In the genomic region with DNA sequence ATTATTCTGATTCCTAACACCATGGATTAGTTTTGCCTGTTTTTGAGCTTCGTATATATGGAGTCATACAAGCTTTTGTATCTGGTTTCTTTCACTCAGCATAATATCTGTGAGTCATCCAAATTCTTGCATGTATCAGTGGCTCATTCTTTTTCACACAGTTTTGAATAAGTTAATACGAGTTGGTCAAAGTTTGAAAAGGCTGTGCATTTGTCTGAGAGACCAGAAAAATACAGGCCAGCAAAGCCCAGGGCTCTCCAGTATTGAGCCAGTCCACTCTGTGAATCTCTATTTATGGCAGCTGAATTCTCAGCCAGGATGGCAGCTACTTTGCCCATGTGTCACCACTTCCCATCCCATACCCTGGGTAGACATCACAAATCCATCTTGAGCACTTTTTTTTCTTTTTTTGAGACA, we compare ENCODE assay signal across 14 cellular contexts. TPM values are rescaled to one million over a fixed set of nuclear protein-coding genes. Genes with fewer than 3 reads are reported as not detected.
DNase-seq lines count a peak whose midpoint lies in the region; ATAC-seq and TF ChIP-seq lines count a peak whose summit lies in the region.
"Had no signal": no experiment of that assay in that cellular context is flagged by ENCODE, and none has a peak within 500 bp of the region (broad histone marks: within the 10 kb centered on the region; RNA-seq: fewer than 3 reads in every experiment).

No MANE protein-coding gene starts in this region.

- peaks cover 3% of the 10 kb centered on the region for H3K27me3 Mint-ChIP-seq in endothelial cell (ENCODE audit: unreplicated experiment)
- H3K27me3 Mint-ChIP-seq: activated B cell treated with CpG ODN at 0.5 μM for 24 hours had no signal

- peak; percentile 61 for DNase-seq in AG08396 (ENCODE audit: low spot score)
- peak; percentile 79 for DNase-seq in LHCN-M2 (ENCODE audit: low read depth)
- peak; percentile 79 for DNase-seq in dedifferentiated amniotic fluid mesenchymal stem cell (ENCODE audit: extremely low spot score)
- DNase-seq in stimulated activated naive CD4-positive, alpha-beta T cell (lab: John Stamatoyannopoulos, UW), result no peak
- no peak for DNase-seq in endothelial cell (ENCODE audit: low spot score)
- DNase-seq in NCI-H69 (lab: John Stamatoyannopoulos, UW), result no peak
- DNase-seq: activated B cell treated with CpG ODN at 0.5 μM for 24 hours, dorsolateral prefrontal cortex, NCI-H2029, OCI-M1, uterus had no signal

- no peaks in the 10 kb centered on the region for H3K36me3 ChIP-seq in mesodermal cell (ENCODE audit: control insufficient read depth, insufficient read depth, low read length)
- H3K36me3 ChIP-seq: uterus had no signal

- H3K27ac ChIP-seq in mesodermal cell (ENCODE audit: low read depth, low read length, severe bottlenecking), result peak overlapping the region; percentile 67
- H3K27ac ChIP-seq: C4-2B, dorsolateral prefrontal cortex, uterus had no signal

- no peaks in the 10 kb centered on the region for H3K36me3 Mint-ChIP-seq in endothelial cell (ENCODE audit: low read depth, unreplicated experiment)

- no peaks in the 10 kb centered on the region for H3K9me3 ChIP-seq in mesodermal cell (ENCODE audit: control insufficient read depth, low read length)
- H3K9me3 ChIP-seq: uterus had no signal

- H3K9me3 Mint-ChIP-seq in endothelial cell (ENCODE audit: unreplicated experiment), result no peaks in the 10 kb centered on the region
- H3K9me3 Mint-ChIP-seq: activated B cell treated with CpG ODN at 0.5 μM for 24 hours had no signal

- H3K4me3 Mint-ChIP-seq in endothelial cell (ENCODE audit: unreplicated experiment), result no peak overlapping the region
- H3K4me3 Mint-ChIP-seq: activated B cell treated with CpG ODN at 0.5 μM for 24 hours had no signal

- no peak for ATAC-seq in activated CD4-positive, CD25-positive, alpha-beta regulatory T cell treated with anti-CD3 and anti-CD28 coated beads, Interleukin-2, amount 50 U/mL, for 24 hours

- no peak for TF ChIP-seq CTCF in endothelial cell (IDR thresholded peaks at IDR 0.05; ENCODE audit: unreplicated experiment)

- H3K4me1 Mint-ChIP-seq in endothelial cell (ENCODE audit: unreplicated experiment), result no peaks in the 10 kb centered on the region
- H3K4me1 Mint-ChIP-seq: activated B cell treated with CpG ODN at 0.5 μM for 24 hours had no signal

- H3K27ac Mint-ChIP-seq in endothelial cell (ENCODE audit: unreplicated experiment), result no peak overlapping the region
- H3K27ac Mint-ChIP-seq: activated B cell treated with CpG ODN at 0.5 μM for 24 hours had no signal

- WGBS in mesodermal cell (ENCODE audit: insufficient coverage in 2 of 2), 2 experiments, result 89 to 100% methylated on average over 1 of the region's 2 CpGs

- H3K4me3 ChIP-seq in mesodermal cell (ENCODE audit: extremely low read depth, insufficient read depth, low read length, poor library complexity, severe bottlenecking), result no peak overlapping the region
- H3K4me3 ChIP-seq: dorsolateral prefrontal cortex, uterus had no signal

- no peaks in the 10 kb centered on the region for H3K4me1 ChIP-seq in mesodermal cell (ENCODE audit: control insufficient read depth, insufficient read depth, low read length, poor library complexity, severe bottlenecking)
- H3K4me1 ChIP-seq: uterus had no signal

RNA-seq across cellular contexts. Expression of a gene that starts 7.2 kb away (rescaled TPM):
- total RNA-seq in LHCN-M2 (2014; rRNA removed), result 41.9 and 52.2 TPM in 2 replicates
- 104 TPM for polyA plus RNA-seq in LHCN-M2 (2012)
- 107 TPM for polyA plus RNA-seq in mesodermal cell (2013, experiment 1 of 2)
- polyA plus RNA-seq in mesodermal cell (2013, experiment 2 of 2), result 102 TPM
- total RNA-seq in endothelial cell (ENCODE audit: unreplicated experiment), result 117 TPM

Comparison
In these comparisons a context has a peak if more than half of its experiments do, and no peak if none do; other contexts are left out.
1. DNase-seq: peak in AG08396 (single experiment), LHCN-M2 (single experiment) and dedifferentiated amniotic fluid mesenchymal stem cell (single experiment); none in stimulated activated naive CD4-positive, alpha-beta T cell (0 of 6), endothelial cell (single experiment) and NCI-H69 (single experiment).